Comparison of ENCODE assay signal across 8 cellular contexts in the genomic region with DNA sequence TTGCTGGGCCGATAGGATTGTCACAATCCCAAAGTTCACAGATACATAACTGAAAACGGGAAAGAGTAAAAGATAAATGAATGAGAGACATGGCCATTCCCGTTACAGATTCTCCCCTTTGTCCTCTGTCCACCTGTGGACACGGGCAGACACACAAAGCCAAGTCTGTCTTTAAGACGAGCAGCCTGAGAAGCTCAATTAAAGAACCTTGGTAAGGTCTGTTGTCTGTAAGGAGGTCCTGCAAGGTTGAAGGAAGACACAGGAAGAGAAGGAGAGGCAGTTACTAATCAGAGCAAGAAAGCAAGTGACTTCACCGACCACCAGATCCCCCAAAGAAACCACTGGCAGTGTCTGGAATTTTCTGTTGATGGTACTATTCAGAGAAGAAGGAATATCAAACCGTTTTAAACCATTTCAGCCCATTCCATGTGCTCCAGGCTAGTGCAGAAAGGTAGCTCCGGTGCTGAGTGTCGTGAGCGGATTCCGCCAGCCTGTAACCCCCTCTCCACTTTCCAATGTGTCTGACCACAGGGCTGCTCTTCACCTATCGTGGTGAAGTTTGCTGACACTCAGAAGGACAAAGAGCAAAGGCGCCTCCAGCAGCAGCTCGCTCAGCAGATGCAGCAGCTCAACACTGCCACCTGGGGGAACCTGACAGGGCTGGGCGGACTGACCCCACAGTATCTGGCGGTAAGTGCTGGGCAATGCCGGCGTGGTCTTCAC.
DNase-seq lines count a peak whose midpoint lies in the region; ATAC-seq and TF ChIP-seq lines count a peak whose summit lies in the region.

No MANE protein-coding gene starts in this region.

- no peaks in the 10 kb centered on the region for H3K9me3 ChIP-seq in A673 (ENCODE audit: low read depth, low read length, poor library complexity, severe bottlenecking)

- TF ChIP-seq CTCF in A673 (conservative IDR thresholded peaks at IDR 0.05; ENCODE audit: low read depth, low read length) (peak; percentile 95), RWPE1 (conservative IDR thresholded peaks at IDR 0.05; ENCODE audit: low read depth) (peak; percentile 49)

- CTCF ChIA-PET in A673 (lab: Charles Lee): interaction anchor here (2.1 kb wide), 1 partner anchor 1927 kb away, joined by 12 read pairs; no protein-coding TSS in a partner anchor
- CTCF ChIA-PET in RWPE1 (lab: Yijun Ruan, JAX): interaction anchor here (0.7 to 1.1 kb wide), 7 partner anchors 8 to 1938 kb away, joined by 3 to 4 read pairs (median 3); no protein-coding TSS in a partner anchor

- H3K36me3 ChIP-seq in A673 (ENCODE audit: insufficient read depth, low read length, poor library complexity, severe bottlenecking): no peaks in the 10 kb centered on the region

- ATAC-seq in GM18858 (IDR thresholded peaks at IDR 0.05; ENCODE audit: unreplicated experiment): peak; percentile 34
- peak; percentile 72 for ATAC-seq in HG03159 (IDR thresholded peaks at IDR 0.05; ENCODE audit: unreplicated experiment)

- peaks cover 56% of the 10 kb centered on the region for H3K27me3 ChIP-seq in A673 (replicated peaks; ENCODE audit: insufficient read depth, low read depth, low read length, poor library complexity)

- H3K27ac ChIP-seq in A673 (ENCODE audit: low read depth, low read length, poor library complexity, severe bottlenecking): no peak overlapping the region
- no peak overlapping the region for H3K27ac ChIP-seq in RWPE1

- no TSS peak for BruUV-seq in A673 (replicated peaks; lab: Mats Ljungman, UMichigan)

- intact Hi-C loops in A673 (cut with micrococcal nuclease; ENCODE audit: unreplicated experiment): loop anchor here (1.0 kb wide), 1 partner anchor 1927 kb away; no protein-coding TSS in a partner anchor
- intact Hi-C loops in posterior vena cava (cut with DNase I): no loop called here

- no peak overlapping the region for H3K4me3 ChIP-seq in A673 (ENCODE audit: low read depth, low read length, poor library complexity, severe bottlenecking)

- POLR2A ChIA-PET in A673 (lab: Charles Lee; ENCODE audit: low non-redundant PET): no interaction called here
- POLR2A ChIA-PET in RWPE1 (lab: Yijun Ruan, JAX; ENCODE audit: low non-redundant PET): no interaction called here

- H3K4me1 ChIP-seq in A673 (ENCODE audit: insufficient read depth, low read length, poor library complexity, severe bottlenecking): no peaks in the 10 kb centered on the region

- peak; percentile 69 for DNase-seq in A673 (ENCODE audit: low spot score)
- peak; percentile 35 for DNase-seq in RWPE1 (ENCODE audit: low spot score)
- peak; percentile 74 for DNase-seq in activated gamma-delta T cell treated with Interleukin-2 at 50 U/mL for 16 hours
- peak; percentile 41 for DNase-seq in glomerular endothelial cell (ENCODE audit: extremely low read depth, low read depth, low spot score)
- peak; percentile 92 for DNase-seq in posterior vena cava (ENCODE audit: low spot score)
- DNase-seq in ureter (ENCODE audit: low spot score): peak; percentile 79

Comparison
In these comparisons a context has a peak if more than half of its experiments do, and no peak if none do; other contexts are left out.
1. DNase-seq: peak in every context shown above with its lines; median percentile 92 in posterior vena cava; 79 in ureter; 74 in activated gamma-delta T cell treated with Interleukin-2 at 50 U/mL for 16 hours; 69 in A673; 41 in glomerular endothelial cell; 35 in RWPE1.